Comparison of ENCODE assay signal across 22 cellular contexts in genomic region chr2:68342470-68342869, GRCh38. TPM values are rescaled to one million over a fixed set of nuclear protein-coding genes. Genes with fewer than 3 reads are reported as not detected.
"Had no signal": no experiment of that assay in that cellular context is flagged by ENCODE, and none has a peak within 500 bp of the region (broad histone marks: within the 10 kb centered on the region; RNA-seq: fewer than 3 reads in every experiment).

No MANE protein-coding gene starts in this region.

- ATAC-seq: esophagus mucosa; heart left ventricle; sciatic nerve; stimulated activated naive B cell treated with anti-CD40 and anti-IgM and Interleukin-4, amounts not matched to agents 10 μg/mL and 1 μg/mL and 100 μg/mL, for 72 hours; stimulated activated naive CD8-positive, alpha-beta T cell treated with anti-CD3 and anti-CD28 coated beads, Interleukin-15, amount 100 ng/mL, for 72 hours; upper lobe of right lung had no signal

- H3K79me2 ChIP-seq: parathyroid adenoma had no signal

- H3K9ac ChIP-seq: parathyroid adenoma had no signal

- H2AFZ ChIP-seq: parathyroid adenoma had no signal

- H3K4me1 ChIP-seq: parathyroid adenoma, prostate gland, testis, tibial nerve, upper lobe of right lung, vagina had no signal

- H3K27me3 ChIP-seq: testis, upper lobe of right lung, vagina had no signal

- H3K9me3 ChIP-seq: heart left ventricle, prostate gland, spleen, testis, tibial nerve, upper lobe of right lung, vagina had no signal

- DNase-seq: effector memory CD4-positive, alpha-beta T cell; heart left ventricle; hippocampal formation; kidney glomerular epithelial cell; mesendoderm; naive B cell; retina; spleen; stimulated activated CD4-positive, alpha-beta T cell treated with anti-CD3 and anti-CD28 coated beads, Interleukin-15, amount 100 ng/mL, for 24 hours; stimulated activated CD4-positive, alpha-beta T cell treated with anti-CD3 and anti-CD28 coated beads, Interleukin-1b, Interleukin-23, amount 100 ng/mL, for 48 hours; stimulated activated CD4-positive, alpha-beta T cell treated with anti-CD3 and anti-CD28 coated beads, Interleukin-4, amount 100 ng/mL, for 24 hours; stimulated activated naive B cell treated with anti-CD40 and anti-IgM and Interleukin-4, amounts not matched to agents 10 μg/mL and 1 μg/mL and 100 μg/mL, for 72 hours; stimulated activated naive CD8-positive, alpha-beta T cell treated with anti-CD3 and anti-CD28 coated beads, Interleukin-15, amount 100 ng/mL, for 72 hours; testis; upper lobe of right lung had no signal

- H3K27ac ChIP-seq: heart left ventricle, parathyroid adenoma, prostate gland, testis, tibial nerve, upper lobe of right lung, vagina had no signal

- H3K36me3 ChIP-seq: heart left ventricle, prostate gland, spleen, tibial nerve, upper lobe of right lung, vagina had no signal

- H3K4me3 ChIP-seq: heart left ventricle, prostate gland, spleen, testis, tibial nerve, upper lobe of right lung, vagina had no signal

RNA-seq across cellular contexts. Expression of gene PLEK, which starts 22.6 kb away (rescaled TPM):
- total RNA-seq: fibroblast of lung had no signal
- polyA plus RNA-seq: fibroblast of lung had no signal
